ENCODE assay signal across 23 cellular contexts in genomic region chr10:3982746-3983442, GRCh38.
A peak's percentile ranks its signal among the peaks of the same experiment; 100 is the strongest.
DNase-seq lines count a peak whose midpoint lies in the region; ATAC-seq and TF ChIP-seq lines count a peak whose summit lies in the region.
"Had no signal": no experiment of that assay in that cellular context is flagged by ENCODE, and none has a peak within 500 bp of the region (broad histone marks: within the 10 kb centered on the region; RNA-seq: fewer than 3 reads in every experiment).

No MANE protein-coding gene starts in this region.

- H3K4me1 Mint-ChIP-seq in CD4-positive, alpha-beta memory T cell = peaks cover 5 to 48% (median 20%) of the 10 kb centered on the region in 4 donors
- H3K4me1 Mint-ChIP-seq: H9 had no signal

- in situ Hi-C loops in astrocyte of the spinal cord (cut with HindIII; ENCODE audit: low sequenced_read_pairs) = no loop called here

- CTCF ChIA-PET in CD4-positive, alpha-beta memory T cell (lab: Charles Lee; ENCODE audit: partially characterized antibody) = interaction anchor here (1.0 to 1.4 kb wide), 2 partner anchors 13 to 49 kb away, joined by 3 to 4 read pairs; no protein-coding TSS in a partner anchor
- CTCF ChIA-PET in HEK293 (lab: Yijun Ruan, JAX) = interaction anchor here (0.6 to 0.7 kb wide), 4 partner anchors 19 to 647 kb away, joined by 3 read pairs; no protein-coding TSS in a partner anchor

- peak overlapping the region in 3 of 8 donors; percentile 28 to 52 (median 33) for H3K4me3 Mint-ChIP-seq in CD4-positive, alpha-beta memory T cell
- H3K4me3 Mint-ChIP-seq: H9 had no signal

- no peak for TF ChIP-seq CTCF in HEK293 (tag by site-specific recombination; IDR thresholded peaks at IDR 0.05)
- TF ChIP-seq CTCF in astrocyte of the spinal cord (IDR thresholded peaks at IDR 0.05; ENCODE audit: low read depth, low read length) = no peak

- H3K36me3 ChIP-seq in CD4-positive, alpha-beta memory T cell (ENCODE audit: insufficient read depth, low read length) = no peaks in the 10 kb centered on the region
- H3K36me3 ChIP-seq in HEK293 (ENCODE audit: control insufficient read depth in 2 of 2, insufficient read depth in 1 of 2, low read length in 2 of 2) = no peaks in the 10 kb centered on the region
- H3K36me3 ChIP-seq: SJCRH30 had no signal

- intact Hi-C loops in CD4-positive, alpha-beta memory T cell (cut with micrococcal nuclease) = no loop called here

- peaks cover 0 to 6% (median 5%) of the 10 kb centered on the region in 8 donors for H3K9me3 Mint-ChIP-seq in CD4-positive, alpha-beta memory T cell

- no peak for DNase-seq in CD4-positive, alpha-beta memory T cell
- DNase-seq in astrocyte of the spinal cord (ENCODE audit: low read depth, low spot score) (peak; percentile 82), kidney tubule cell (ENCODE audit: low spot score) (peak; percentile 43), 8988T (no peak)
- DNase-seq: ACHN; EL; GF-D8; GM23248; H9; KBM-7; NCI-H1105; NCI-H1694; NCI-H2081; NCI-H2171; NCI-H345; NCI-H524; NCI-H774; NK-92 treated with Interleukin-12 subunit alpha and Interleukin-12 subunit beta, amount 100 ng/mL, for 24 hours; SJCRH30 had no signal

- H3K27me3 Mint-ChIP-seq in CD4-positive, alpha-beta memory T cell = no peaks in the 10 kb centered on the region

- no peaks in the 10 kb centered on the region for H3K27me3 ChIP-seq in CD4-positive, alpha-beta memory T cell (ENCODE audit: insufficient read depth, low read length)
- H3K27me3 ChIP-seq: BLaER1 treated with 17β-estradiol and CSF1 and Interleukin-3, amounts not matched to agents 10 nM and 100 nM; SJCRH30 had no signal

- ATAC-seq in GM21390 (IDR thresholded peaks at IDR 0.05; ENCODE audit: unreplicated experiment) (no peak), HG03045 (IDR thresholded peaks at IDR 0.05; ENCODE audit: unreplicated experiment) (no peak)

- H3K4me1 ChIP-seq in CD4-positive, alpha-beta memory T cell (ENCODE audit: insufficient read depth, low read length) = peaks cover 52% of the 10 kb centered on the region
- H3K4me1 ChIP-seq in HEK293 (ENCODE audit: control insufficient read depth, insufficient read depth, low read length) = no peaks in the 10 kb centered on the region
- H3K4me1 ChIP-seq: SJCRH30 had no signal

- POLR2A ChIA-PET in CD4-positive, alpha-beta memory T cell (lab: Charles Lee; ENCODE audit: partially characterized antibody) = interaction anchor here (0.6 to 6.2 kb wide), 8 partner anchors 10 to 254 kb away, joined by 3 to 90 read pairs (median 6); partner anchors contain the start of gene KLF6
- POLR2A ChIA-PET in HEK293 (lab: Yijun Ruan, JAX) = no interaction called here

- peak overlapping the region in 6 of 7 donors; percentile 35 to 79 (median 48) for H3K27ac Mint-ChIP-seq in CD4-positive, alpha-beta memory T cell
- H3K27ac Mint-ChIP-seq: H9 had no signal

- no peaks in the 10 kb centered on the region for H3K9me3 ChIP-seq in CD4-positive, alpha-beta memory T cell (ENCODE audit: control insufficient read depth in 1 of 2, low read length in 2 of 2)
- H3K9me3 ChIP-seq in HEK293 (ENCODE audit: control insufficient read depth, insufficient read depth, low read depth, low read length) = no peaks in the 10 kb centered on the region
- H3K9me3 ChIP-seq: SJCRH30 had no signal

- no peak overlapping the region for H3K4me3 ChIP-seq in CD4-positive, alpha-beta memory T cell (ENCODE audit: low read length in 2 of 2)
- H3K4me3 ChIP-seq in HEK293 (ENCODE audit: low read depth, low read length) (no peak overlapping the region), astrocyte of the spinal cord (ENCODE audit: low read depth, low read length) (no peak overlapping the region)
- H3K4me3 ChIP-seq: BLaER1 treated with 17β-estradiol and CSF1 and Interleukin-3, amounts not matched to agents 10 nM and 100 nM; GM23248; SJCRH30 had no signal

- H3K36me3 Mint-ChIP-seq in CD4-positive, alpha-beta memory T cell = peaks cover 3% of the 10 kb centered on the region in 2 donors

- H3K27ac ChIP-seq in CD4-positive, alpha-beta memory T cell (ENCODE audit: low read depth, low read length) = no peak overlapping the region
- no peak overlapping the region for H3K27ac ChIP-seq in HEK293 (ENCODE audit: extremely low read depth, low read depth, low read length)
- H3K27ac ChIP-seq: GM23248, SJCRH30 had no signal

TF ChIP-seq in HEK293, 187 proteins besides CTCF, POLR2A, EP300 and RAD21:
- TF ChIP-seq ZNF416 (tag by site-specific recombination; IDR thresholded peaks at IDR 0.05) (peak; percentile 91), SETDB1 (IDR thresholded peaks at IDR 0.05; ENCODE audit: insufficient read length, low read length) (peak; percentile 32), ZNF549 (tag by site-specific recombination; IDR thresholded peaks at IDR 0.05) (no peak)

Comparison
In these comparisons a context has a peak if more than half of its experiments do, and no peak if none do; other contexts are left out.
1. DNase-seq: peak in astrocyte of the spinal cord (single experiment) and kidney tubule cell (single experiment); none in CD4-positive, alpha-beta memory T cell (0 of 5) and 8988T (single experiment).